28 cellular contexts compared by ENCODE assay signal in the genomic region with DNA sequence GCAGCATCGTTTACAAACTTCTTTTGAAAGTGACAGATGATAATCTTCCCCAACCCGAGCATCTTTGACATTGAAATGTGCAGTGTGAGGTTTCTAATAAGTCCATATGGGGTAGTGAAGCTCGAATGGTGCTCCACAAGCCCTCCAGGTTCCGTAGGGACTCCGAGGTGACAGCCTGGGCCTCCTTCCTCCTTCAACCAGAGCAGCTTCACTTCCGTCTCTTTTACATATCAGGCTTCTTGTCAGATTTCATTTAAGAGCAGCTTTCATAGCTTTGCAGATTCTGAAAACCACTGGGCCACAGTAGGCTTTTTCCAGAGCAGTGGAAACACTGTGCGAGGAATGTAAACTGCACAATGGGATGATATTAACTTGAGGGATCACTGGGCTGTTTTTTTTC.
"Had no signal": no experiment of that assay in that cellular context is flagged by ENCODE, and none has a peak within 500 bp of the region (broad histone marks: within the 10 kb centered on the region; RNA-seq: fewer than 3 reads in every experiment).

No MANE protein-coding gene starts in this region.

- H3K36me3 Mint-ChIP-seq: activated naive CD4-positive, alpha-beta T cell treated with anti-CD3 and anti-CD28 coated beads, Interleukin-2, amount 10 ng/mL, durations not matched to agents 7 days and 5 days; activated naive CD8-positive, alpha-beta T cell treated with anti-CD3 and anti-CD28 coated beads, Interleukin-2, amount 10 ng/mL, durations not matched to agents 7 days and 5 days; brain; naive thymus-derived CD4-positive, alpha-beta T cell; stimulated activated naive B cell treated with anti-CD40 and anti-IgM and Interleukin-4, amounts not matched to agents 10 μg/mL and 1 μg/mL and 100 μg/mL, for 72 hours had no signal

- H3K36me3 ChIP-seq: ascending aorta, heart left ventricle, left ventricle myocardium inferior, right atrium auricular region, stomach, thyroid gland, upper lobe of right lung, WERI-Rb-1 had no signal

- H3K9me3 ChIP-seq: ascending aorta, heart left ventricle, left ventricle myocardium inferior, right atrium auricular region, stomach, thyroid gland, upper lobe of right lung had no signal

- H3K27me3 Mint-ChIP-seq: activated naive CD4-positive, alpha-beta T cell treated with anti-CD3 and anti-CD28 coated beads, Interleukin-2, amount 10 ng/mL, durations not matched to agents 7 days and 5 days; stimulated activated naive B cell treated with anti-CD40 and anti-IgM and Interleukin-4, amounts not matched to agents 10 μg/mL and 1 μg/mL and 100 μg/mL, for 72 hours had no signal

- H3K27me3 ChIP-seq: ascending aorta, heart left ventricle, right atrium auricular region, stomach, thyroid gland, upper lobe of right lung had no signal

- H3K4me3 ChIP-seq: ascending aorta, heart left ventricle, left ventricle myocardium inferior, lung, right atrium auricular region, stomach, thyroid gland, upper lobe of right lung had no signal

- H3K27ac Mint-ChIP-seq: activated CD4-positive, alpha-beta memory T cell treated with anti-CD3 and anti-CD28 coated beads, Interleukin-2, amount 10 ng/mL, durations not matched to agents 7 days and 5 days; activated naive CD4-positive, alpha-beta T cell treated with anti-CD3 and anti-CD28 coated beads, Interleukin-2, amount 10 ng/mL, durations not matched to agents 7 days and 5 days; activated naive CD8-positive, alpha-beta T cell treated with anti-CD3 and anti-CD28 coated beads, Interleukin-2, amount 10 ng/mL, durations not matched to agents 7 days and 5 days; activated T-cell treated with anti-CD3 and anti-CD28 coated beads, Interleukin-2, amount 50 U/mL, for 24 hours; brain; effector memory CD8-positive, alpha-beta T cell; naive thymus-derived CD4-positive, alpha-beta T cell; stimulated activated naive B cell treated with anti-CD40 and anti-IgM and Interleukin-4, amounts not matched to agents 10 μg/mL and 1 μg/mL and 100 μg/mL, for 72 hours had no signal

- H3K4me1 ChIP-seq: ascending aorta, left ventricle myocardium inferior, right atrium auricular region, stomach, thyroid gland had no signal

- DNase-seq: activated CD4-positive, alpha-beta memory T cell treated with anti-CD3 and anti-CD28 coated beads, Interleukin-2, amount 10 ng/mL, durations not matched to agents 7 days and 5 days; activated CD4-positive, alpha-beta T cell treated with anti-CD3 and anti-CD28 coated beads for 48 hours; activated CD8-positive, alpha-beta memory T cell treated with anti-CD3 and anti-CD28 coated beads, Interleukin-2, amount 50 U/mL, for 48 hours; activated gamma-delta T cell; activated naive CD4-positive, alpha-beta T cell treated with anti-CD3 and anti-CD28 coated beads, Interleukin-2, amount 10 ng/mL, durations not matched to agents 7 days and 5 days; activated naive CD8-positive, alpha-beta T cell treated with anti-CD3 and anti-CD28 coated beads, Interleukin-2, amount 10 ng/mL, durations not matched to agents 7 days and 5 days; activated T-cell treated with anti-CD3 and anti-CD28 coated beads, Interleukin-2, amount 50 U/mL, for 24 hours; cortex of kidney; effector memory CD8-positive, alpha-beta T cell; foreskin fibroblast; heart left ventricle; kidney glomerular epithelial cell; left ventricle myocardium inferior; naive thymus-derived CD4-positive, alpha-beta T cell; occipital lobe; stimulated activated CD4-positive, alpha-beta T cell treated with anti-CD3 and anti-CD28 coated beads, Interleukin-15, amount 100 ng/mL, for 24 hours; stimulated activated CD4-positive, alpha-beta T cell treated with anti-CD3 and anti-CD28 coated beads, Interleukin-2, amount 100 ng/mL, for 24 hours; stimulated activated naive B cell treated with anti-CD40 and anti-IgM and Interleukin-4, amounts not matched to agents 10 μg/mL and 1 μg/mL and 100 μg/mL, for 72 hours; stomach; thyroid gland; upper lobe of right lung; WERI-Rb-1 had no signal

- H3K27ac ChIP-seq: ascending aorta, heart left ventricle, left ventricle myocardium inferior, right atrium auricular region, stomach, thyroid gland, upper lobe of right lung, WERI-Rb-1 had no signal

- H3K9me3 Mint-ChIP-seq: activated CD4-positive, alpha-beta memory T cell treated with anti-CD3 and anti-CD28 coated beads, Interleukin-2, amount 10 ng/mL, durations not matched to agents 7 days and 5 days; activated naive CD4-positive, alpha-beta T cell treated with anti-CD3 and anti-CD28 coated beads, Interleukin-2, amount 10 ng/mL, durations not matched to agents 7 days and 5 days; activated T-cell treated with anti-CD3 and anti-CD28 coated beads, Interleukin-2, amount 50 U/mL, for 24 hours; effector memory CD8-positive, alpha-beta T cell; neural crest cell; stimulated activated naive B cell treated with anti-CD40 and anti-IgM and Interleukin-4, amounts not matched to agents 10 μg/mL and 1 μg/mL and 100 μg/mL, for 72 hours had no signal

- H3K4me1 Mint-ChIP-seq: activated CD4-positive, alpha-beta memory T cell treated with anti-CD3 and anti-CD28 coated beads, Interleukin-2, amount 10 ng/mL, durations not matched to agents 7 days and 5 days; activated naive CD4-positive, alpha-beta T cell treated with anti-CD3 and anti-CD28 coated beads, Interleukin-2, amount 10 ng/mL, durations not matched to agents 7 days and 5 days; activated naive CD8-positive, alpha-beta T cell treated with anti-CD3 and anti-CD28 coated beads, Interleukin-2, amount 10 ng/mL, durations not matched to agents 7 days and 5 days; naive thymus-derived CD4-positive, alpha-beta T cell; neural crest cell; stimulated activated naive B cell treated with anti-CD40 and anti-IgM and Interleukin-4, amounts not matched to agents 10 μg/mL and 1 μg/mL and 100 μg/mL, for 72 hours had no signal

- ATAC-seq: activated CD4-positive, CD25-positive, alpha-beta regulatory T cell treated with anti-CD3 and anti-CD28 coated beads, Interleukin-2, amount 50 U/mL, for 24 hours; effector memory CD8-positive, alpha-beta T cell; heart left ventricle; naive thymus-derived CD4-positive, alpha-beta T cell; stimulated activated naive B cell treated with anti-CD40 and anti-IgM and Interleukin-4, amounts not matched to agents 10 μg/mL and 1 μg/mL and 100 μg/mL, for 72 hours; upper lobe of right lung had no signal

- H3K4me3 Mint-ChIP-seq: activated CD4-positive, alpha-beta memory T cell treated with anti-CD3 and anti-CD28 coated beads, Interleukin-2, amount 10 ng/mL, durations not matched to agents 7 days and 5 days; activated naive CD4-positive, alpha-beta T cell treated with anti-CD3 and anti-CD28 coated beads, Interleukin-2, amount 10 ng/mL, durations not matched to agents 7 days and 5 days; activated naive CD8-positive, alpha-beta T cell treated with anti-CD3 and anti-CD28 coated beads, Interleukin-2, amount 10 ng/mL, durations not matched to agents 7 days and 5 days; activated T-cell treated with anti-CD3 and anti-CD28 coated beads, Interleukin-2, amount 50 U/mL, for 24 hours; brain; effector memory CD8-positive, alpha-beta T cell; naive thymus-derived CD4-positive, alpha-beta T cell; neural crest cell; stimulated activated naive B cell treated with anti-CD40 and anti-IgM and Interleukin-4, amounts not matched to agents 10 μg/mL and 1 μg/mL and 100 μg/mL, for 72 hours had no signal
